Comparison of ENCODE assay signal across 20 cellular contexts in genomic region chr20:7387638-7388193, GRCh38.
"Had no signal": no experiment of that assay in that cellular context is flagged by ENCODE, and none has a peak within 500 bp of the region (broad histone marks: within the 10 kb centered on the region; RNA-seq: fewer than 3 reads in every experiment).

No MANE protein-coding gene starts in this region.

- H3K36me3 ChIP-seq: esophagus muscularis mucosa, gastrocnemius medialis, heart right ventricle, left lung, lower lobe of right lung, sigmoid colon, thoracic aorta, transverse colon had no signal

- H3K27me3 ChIP-seq: esophagus muscularis mucosa, gastrocnemius medialis, heart right ventricle, left lung, sigmoid colon, transverse colon had no signal

- H3K9me3 ChIP-seq: esophagus muscularis mucosa, gastrocnemius medialis, heart right ventricle, left lung, lower lobe of right lung, sigmoid colon, thoracic aorta, transverse colon had no signal

- H3K27ac ChIP-seq: epithelial cell of prostate, esophagus muscularis mucosa, gastrocnemius medialis, heart right ventricle, left lung, lower lobe of right lung, sigmoid colon, skin epidermis, thoracic aorta, transverse colon had no signal

- H3K4me3 ChIP-seq: esophagus muscularis mucosa, gastrocnemius medialis, heart right ventricle, left lung, lower lobe of right lung, sigmoid colon, skin epidermis, thoracic aorta, transverse colon had no signal

- DNase-seq: cortex of kidney; effector memory CD8-positive, alpha-beta T cell; gastrocnemius medialis; heart right ventricle; hypothalamus; islet precursor cell; left lung; lower lobe of right lung; natural killer cell; posterior cingulate gyrus; sigmoid colon; stimulated activated CD4-positive, alpha-beta T cell treated with anti-CD3 and anti-CD28 coated beads, Interleukin-2, amount 100 ng/mL, for 24 hours; stimulated activated CD4-positive, alpha-beta T cell treated with anti-CD3 and anti-CD28 coated beads, Interleukin-4, amount 100 ng/mL, for 4 hours; stimulated activated naive B cell treated with anti-CD40 and anti-IgM and Interleukin-4, amounts not matched to agents 10 μg/mL and 1 μg/mL and 100 μg/mL, for 72 hours; stimulated activated naive CD8-positive, alpha-beta T cell treated with anti-CD3 and anti-CD28 coated beads, Interleukin-15, amount 100 ng/mL, for 72 hours; transverse colon had no signal

- H3K4me1 ChIP-seq: esophagus muscularis mucosa, gastrocnemius medialis, heart right ventricle, left lung, lower lobe of right lung, sigmoid colon, transverse colon had no signal
